ENCODE assay signal across 9 cellular contexts in the genomic region with DNA sequence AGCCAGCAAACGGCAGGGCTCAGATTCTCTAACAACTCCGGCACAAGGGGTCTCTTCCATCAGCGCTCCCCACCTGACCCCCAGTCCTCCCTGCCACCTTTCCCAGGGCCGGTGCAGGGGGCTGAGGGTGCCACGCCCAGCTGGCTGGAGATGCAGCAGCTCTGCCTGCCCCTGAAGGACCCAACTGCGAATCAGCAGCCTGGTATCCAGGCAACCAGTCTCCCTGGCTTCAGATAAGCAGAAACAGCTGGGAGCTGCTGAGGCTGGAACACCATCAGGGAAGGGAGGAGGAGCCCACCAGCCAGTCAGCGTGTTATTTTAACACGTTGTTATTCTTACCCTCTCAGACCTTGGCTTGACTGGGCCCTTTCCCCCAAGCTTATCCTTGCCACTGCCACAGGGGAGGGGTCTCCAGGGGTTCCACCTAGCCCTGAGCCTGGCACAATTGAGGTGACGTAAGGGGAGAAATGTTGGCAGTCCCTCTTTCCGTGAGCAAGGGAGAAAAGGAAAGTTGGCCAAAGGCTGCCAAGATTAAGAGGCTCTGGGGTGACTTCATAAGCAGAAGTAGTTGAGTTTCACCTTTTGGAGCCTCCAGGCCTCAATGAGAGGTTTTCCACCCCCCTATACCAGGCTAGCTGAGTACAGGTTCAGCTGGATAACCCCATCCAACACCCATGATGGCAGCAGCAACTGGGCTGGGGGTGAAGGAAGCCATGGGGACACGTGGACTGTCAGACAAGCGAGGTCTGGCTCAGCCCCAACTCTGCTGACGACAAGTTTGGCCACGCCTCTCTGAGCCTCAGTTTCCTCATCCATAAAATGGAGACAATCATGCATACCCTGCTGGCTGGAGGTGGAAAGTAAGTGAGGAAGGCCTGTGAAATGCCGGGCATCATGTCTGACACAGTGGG.
DNase-seq lines count a peak whose midpoint lies in the region; FAIRE-seq and TF ChIP-seq lines count a peak whose summit lies in the region.
"Had no signal": no experiment of that assay in that cellular context is flagged by ENCODE, and none has a peak within 500 bp of the region (broad histone marks: within the 10 kb centered on the region; RNA-seq: fewer than 3 reads in every experiment).

No MANE protein-coding gene starts in this region.

- in situ Hi-C loops in transverse colon (cut with MboI; ENCODE audit: low pct_ligation_motif_present in 1 of 4, low pct_unique_long_range_greater_than_20kb in 1 of 4, low sequenced_read_pairs in 3 of 4), result no loop called here

- no peaks in the 10 kb centered on the region for H3K9me3 Mint-ChIP-seq in CD8-positive, alpha-beta memory T cell

- H3K36me3 ChIP-seq in adrenal gland (replicated peaks in 1 of 2) (no peaks in the 10 kb centered on the region), iPS-15b (ENCODE audit: control insufficient read depth, insufficient read depth, low read length) (no peaks in the 10 kb centered on the region), transverse colon (no peaks in the 10 kb centered on the region), kidney (ENCODE audit: control insufficient read depth in 1 of 2, insufficient read depth in 2 of 2, low read length in 2 of 2) (no peaks in the 10 kb centered on the region)
- no peaks in the 10 kb centered on the region for H3K36me3 ChIP-seq in CD8-positive, alpha-beta memory T cell (ENCODE audit: insufficient read depth, low read length)

- TF ChIP-seq EP300 in transverse colon (IDR thresholded peaks at IDR 0.05; ENCODE audit: low read depth), result no peak

- H3K4me3 Mint-ChIP-seq in CD8-positive, alpha-beta memory T cell, result no peak overlapping the region

- no peaks in the 10 kb centered on the region for H3K36me3 Mint-ChIP-seq in CD8-positive, alpha-beta memory T cell

- peaks cover 0 to 24% of the 10 kb centered on the region in 2 donors for H3K4me1 ChIP-seq in adrenal gland (replicated peaks in 1 of 2)
- H3K4me1 ChIP-seq in iPS-15b (ENCODE audit: control insufficient read depth, insufficient read depth, low read length), result peaks cover 6% of the 10 kb centered on the region
- H3K4me1 ChIP-seq in transverse colon, result peaks cover 0 to 8% (median 5%) of the 10 kb centered on the region in 4 donors
- H3K4me1 ChIP-seq in CD8-positive, alpha-beta memory T cell (ENCODE audit: insufficient read depth, low read length), result no peaks in the 10 kb centered on the region
- H3K4me1 ChIP-seq in kidney (ENCODE audit: control insufficient read depth in 1 of 2, insufficient read depth in 1 of 2, low read depth in 1 of 2, low read length in 2 of 2), result peaks cover 0 to under 1% of the 10 kb centered on the region in 2 donors

- TF ChIP-seq POLR2A in adrenal gland (IDR thresholded peaks at IDR 0.05), result no peak
- no peak for TF ChIP-seq POLR2A in transverse colon (IDR thresholded peaks at IDR 0.05)

- TF ChIP-seq CTCF in adrenal gland (IDR thresholded peaks at IDR 0.05) (no peak), transverse colon (IDR thresholded peaks at IDR 0.05) (no peak), kidney (IDR thresholded peaks at IDR 0.05; ENCODE audit: borderline replicate concordance, extremely low read depth, insufficient read depth) (no peak)

- H3K9ac ChIP-seq in iPS-15b (ENCODE audit: low read depth, low read length) (peak overlapping the region; percentile 8), kidney (ENCODE audit: low read length in 2 of 2) (no peak overlapping the region)

- H3K27me3 Mint-ChIP-seq in CD8-positive, alpha-beta memory T cell, result no peaks in the 10 kb centered on the region

- peak; percentile 48 for DNase-seq in DMS53 (lab: John Stamatoyannopoulos, UW)
- no peak for DNase-seq in DMS53 treated with DMSO at 0.1 percent for 48 hours (lab: John Stamatoyannopoulos, UW; ENCODE audit: unreplicated experiment)
- DNase-seq in adrenal gland, result peak in 6 of 7 donors; percentile 57 to 91 (median 64)
- peak; percentile 30 for DNase-seq in transverse colon
- no peak for DNase-seq in CD8-positive, alpha-beta memory T cell
- no peak for DNase-seq in GM19239 (ENCODE audit: insufficient read length, low spot score)
- no peak for DNase-seq in kidney

- H3K27me3 ChIP-seq in adrenal gland (no peaks in the 10 kb centered on the region), iPS-15b (ENCODE audit: control insufficient read depth, insufficient read depth, low read length) (no peaks in the 10 kb centered on the region), transverse colon (no peaks in the 10 kb centered on the region)
- H3K27me3 ChIP-seq in CD8-positive, alpha-beta memory T cell (ENCODE audit: insufficient read depth, low read length, poor library complexity, severe bottlenecking), result no peaks in the 10 kb centered on the region

- WGBS in adrenal gland, 4 donors, result 54 to 61% (median 60%) methylated on average over 8 to 15 of the region's 15 CpGs
- 68 to 83% methylated on average over 2 to 15 of the region's 15 CpGs for WGBS in transverse colon (ENCODE audit: low coverage in 1 of 2), 2 donors

- intact Hi-C loops in adrenal gland (cut with DNase I), result no loop called here
- intact Hi-C loops in transverse colon (cut with DNase I; ENCODE audit: low total_unique reads), result no loop called here
- intact Hi-C loops in kidney (cut with DNase I), result no loop called here

- H3K4me1 Mint-ChIP-seq in CD8-positive, alpha-beta memory T cell, result peaks cover 3 to 9% (median 4%) of the 10 kb centered on the region in 3 donors

- H3K9me3 ChIP-seq in adrenal gland (replicated peaks in 1 of 3) (no peaks in the 10 kb centered on the region), iPS-15b (ENCODE audit: control insufficient read depth, insufficient read depth, low read length) (no peaks in the 10 kb centered on the region), transverse colon (no peaks in the 10 kb centered on the region), kidney (ENCODE audit: control insufficient read depth in 1 of 2, low read length in 2 of 2) (no peaks in the 10 kb centered on the region)
- H3K9me3 ChIP-seq in CD8-positive, alpha-beta memory T cell (ENCODE audit: low read length), result no peaks in the 10 kb centered on the region

- POLR2A ChIA-PET in CD8-positive, alpha-beta memory T cell (lab: Charles Lee), result no interaction called here

- no peak overlapping the region for H3K4me3 ChIP-seq in adrenal gland
- no peak overlapping the region for H3K4me3 ChIP-seq in iPS-15b (ENCODE audit: low read depth, low read length)
- H3K4me3 ChIP-seq in transverse colon, result no peak overlapping the region
- H3K4me3 ChIP-seq in CD8-positive, alpha-beta memory T cell (ENCODE audit: low read length), result no peak overlapping the region
- no peak overlapping the region for H3K4me3 ChIP-seq in kidney (ENCODE audit: low read length in 2 of 2)

- peak overlapping the region in 2 of 5 donors; percentile 63 to 71 for H3K27ac ChIP-seq in adrenal gland
- H3K27ac ChIP-seq in transverse colon, result peak overlapping the region; percentile 39 to 55 (median 46)
- H3K27ac ChIP-seq in CD8-positive, alpha-beta memory T cell (ENCODE audit: low read depth, low read length), result no peak overlapping the region
- no peak overlapping the region for H3K27ac ChIP-seq in kidney (ENCODE audit: low read depth in 2 of 2, low read length in 2 of 2)
- H3K27ac ChIP-seq: 22Rv1 had no signal

- FAIRE-seq in GM19239 (lab: Jason Lieb, UNC) (no peak), kidney (lab: Jason Lieb, UNC) (no peak)

- CTCF ChIA-PET in CD8-positive, alpha-beta memory T cell (lab: Charles Lee), result interaction anchor here (0.8 to 1.5 kb wide), 3 partner anchors 12 to 62 kb away, joined by 3 to 5 read pairs (median 3); no protein-coding TSS in a partner anchor

- peak overlapping the region in 1 of 8 donors; percentile 63 for H3K27ac Mint-ChIP-seq in CD8-positive, alpha-beta memory T cell

Comparison
In these comparisons a context has a peak if more than half of its experiments do, and no peak if none do; other contexts are left out.
1. DNase-seq: peak in DMS53 (single experiment), adrenal gland (6 of 7) and transverse colon (single experiment); none in DMS53 treated with DMSO at 0.1 percent for 48 hours (single experiment), CD8-positive, alpha-beta memory T cell (0 of 5), GM19239 (single experiment) and kidney (single experiment).
2. H3K27ac ChIP-seq: peak in transverse colon (4 of 4); none in CD8-positive, alpha-beta memory T cell (single experiment) and kidney (0 of 2).